ENCODE assay signal across 16 cellular contexts in genomic region chr19:3547767-3548282, GRCh38. TPM values are rescaled to one million over a fixed set of nuclear protein-coding genes. Genes with fewer than 3 reads are reported as not detected.
A peak's percentile ranks its signal among the peaks of the same experiment; 100 is the strongest.
DNase-seq lines count a peak whose midpoint lies in the region; ATAC-seq and TF ChIP-seq lines count a peak whose summit lies in the region.
"Had no signal": no experiment of that assay in that cellular context is flagged by ENCODE, and none has a peak within 500 bp of the region (broad histone marks: within the 10 kb centered on the region; RNA-seq: fewer than 3 reads in every experiment).

No MANE protein-coding gene starts in this region.

- H3K27ac ChIP-seq in HL-60 (replicated peaks) = peak overlapping the region; percentile 89
- peak overlapping the region in 3 of 4 donors; percentile 19 to 65 (median 53) for H3K27ac ChIP-seq in body of pancreas
- peak overlapping the region; percentile 96 for H3K27ac ChIP-seq in neutrophil

- TF ChIP-seq POLR2A in body of pancreas (IDR thresholded peaks at IDR 0.05) = no peak

- TF ChIP-seq CTCF in CD14-positive monocyte (IDR thresholded peaks at IDR 0.05) = peak; percentile 55
- no peak for TF ChIP-seq CTCF in HL-60 (IDR thresholded peaks at IDR 0.05; ENCODE audit: insufficient read depth, low read length)
- no peak for TF ChIP-seq CTCF in body of pancreas (IDR thresholded peaks at IDR 0.05)
- TF ChIP-seq CTCF in neutrophil (IDR thresholded peaks at IDR 0.05) = no peak

- in situ Hi-C loops in HAP-1 (cut with MboI; ENCODE audit: low sequenced_read_pairs) = no loop called here

- peaks cover 40% of the 10 kb centered on the region for H3K4me1 Mint-ChIP-seq in CD14-positive monocyte
- H3K4me1 Mint-ChIP-seq in activated naive CD4-positive, alpha-beta T cell treated with anti-CD3 and anti-CD28 coated beads, Interleukin-2, amount 10 ng/mL, durations not matched to agents 7 days and 5 days = peaks cover 10% of the 10 kb centered on the region

- H3K4me3 ChIP-seq in HL-60 (replicated peaks; ENCODE audit: insufficient read depth, low read length) (no peak overlapping the region), body of pancreas (no peak overlapping the region), neutrophil (ENCODE audit: low read depth in 1 of 2, low read length in 1 of 2) (peak overlapping the region; percentile 50 to 52), HAP-1 (no peak overlapping the region)
- H3K4me3 ChIP-seq: MG63 had no signal

- peaks cover 0 to 2% (median 0%) of the 10 kb centered on the region in 7 donors for H3K9me3 Mint-ChIP-seq in CD14-positive monocyte
- H3K9me3 Mint-ChIP-seq in activated naive CD4-positive, alpha-beta T cell treated with anti-CD3 and anti-CD28 coated beads, Interleukin-2, amount 10 ng/mL, durations not matched to agents 7 days and 5 days = no peaks in the 10 kb centered on the region

- peaks cover 35 to 53% of the 10 kb centered on the region in 2 donors for H3K36me3 Mint-ChIP-seq in CD14-positive monocyte
- H3K36me3 Mint-ChIP-seq in activated naive CD4-positive, alpha-beta T cell treated with anti-CD3 and anti-CD28 coated beads, Interleukin-2, amount 10 ng/mL, durations not matched to agents 7 days and 5 days = peaks cover 17% of the 10 kb centered on the region

- H3K27me3 ChIP-seq in HL-60 (ENCODE audit: insufficient read depth, poor library complexity, severe bottlenecking) (no peaks in the 10 kb centered on the region), body of pancreas (no peaks in the 10 kb centered on the region), neutrophil (no peaks in the 10 kb centered on the region), HAP-1 (ENCODE audit: low read depth) (no peaks in the 10 kb centered on the region)
- H3K27me3 ChIP-seq: MG63 had no signal

- 87% methylated on average over 35 of the region's 36 CpGs; no CpG with 5 or more reads in 1 of the 2 donors for WGBS in body of pancreas, 2 donors

- H3K27ac Mint-ChIP-seq in CD14-positive monocyte = peak overlapping the region in 4 of 7 donors; percentile 55 to 99 (median 94)
- H3K27ac Mint-ChIP-seq in activated naive CD4-positive, alpha-beta T cell treated with anti-CD3 and anti-CD28 coated beads, Interleukin-2, amount 10 ng/mL, durations not matched to agents 7 days and 5 days = no peak overlapping the region

- CTCF ChIA-PET in activated naive CD4-positive, alpha-beta T cell treated with anti-CD3 and anti-CD28 coated beads, Interleukin-2, amount 10 ng/mL, durations not matched to agents 7 days and 5 days (lab: Charles Lee) = interaction anchor here (5.4 kb wide), 1 partner anchor 9 kb away, joined by 42 read pairs; the partner anchor contains the start of gene MFSD12

- H3K27me3 Mint-ChIP-seq in CD14-positive monocyte (ENCODE audit: low read depth in 3 of 3) = no peaks in the 10 kb centered on the region
- no peaks in the 10 kb centered on the region for H3K27me3 Mint-ChIP-seq in activated naive CD4-positive, alpha-beta T cell treated with anti-CD3 and anti-CD28 coated beads, Interleukin-2, amount 10 ng/mL, durations not matched to agents 7 days and 5 days

- H3K36me3 ChIP-seq in body of pancreas (replicated peaks in 1 of 2; ENCODE audit: insufficient read depth in 1 of 2, low read depth in 2 of 2) = no peaks in the 10 kb centered on the region
- H3K36me3 ChIP-seq in neutrophil = peaks cover 44% of the 10 kb centered on the region
- peaks cover 23% of the 10 kb centered on the region for H3K36me3 ChIP-seq in HAP-1 (replicated peaks)
- H3K36me3 ChIP-seq: MG63 had no signal

- intact Hi-C loops in CD14-positive monocyte (cut with micrococcal nuclease) (loop anchor here (1.0 to 5.0 kb wide), 4 partner anchors 9 to 79 kb away; partner anchors contain the start of genes CACTIN (in 1 of the 2) and MFSD12 (in 1 of the 2)), body of pancreas (cut with DNase I) (loop anchor here (5.0 kb wide), 1 partner anchor 34 kb away; no protein-coding TSS in a partner anchor)

- no peak for ATAC-seq in body of pancreas
- no peak for ATAC-seq in HG02870 (IDR thresholded peaks at IDR 0.05; ENCODE audit: unreplicated experiment)
- ATAC-seq in stimulated activated naive CD8-positive, alpha-beta T cell treated with anti-CD3 and anti-CD28 coated beads, Interleukin-15, Interleukin-2, amounts not matched to agents 100 U/mL and 50 U/mL, for 24 hours = no peak

- DNase-seq in CD14-positive monocyte (ENCODE audit: low spot score) (no peak), HL-60 (ENCODE audit: low read depth in 1 of 2, low spot score in 1 of 2) (no peak), body of pancreas (no peak), HAP-1 (ENCODE audit: low spot score in 2 of 2) (no peak)
- DNase-seq in activated naive CD4-positive, alpha-beta T cell treated with anti-CD3 and anti-CD28 coated beads, Interleukin-2, amount 10 ng/mL, durations not matched to agents 7 days and 5 days = no peak
- no peak for DNase-seq in stimulated activated naive CD8-positive, alpha-beta T cell treated with anti-CD3 and anti-CD28 coated beads, Interleukin-15, Interleukin-2, amounts not matched to agents 100 U/mL and 50 U/mL, for 24 hours
- DNase-seq: EL, KG1, MG63, NCI-H1105, NCI-H187, NCI-H748 treated with DMSO at 0.1 percent for 48 hours, SIG-M5 had no signal

- H3K9me3 ChIP-seq in body of pancreas (no peaks in the 10 kb centered on the region), neutrophil (no peaks in the 10 kb centered on the region), HAP-1 (no peaks in the 10 kb centered on the region)
- H3K9me3 ChIP-seq: MG63 had no signal

- peaks cover 15% of the 10 kb centered on the region for H3K4me1 ChIP-seq in body of pancreas
- H3K4me1 ChIP-seq in neutrophil (ENCODE audit: control insufficient read depth in 1 of 2, insufficient read depth in 1 of 2, low read depth in 1 of 2, low read length in 1 of 2) = peaks cover 38 to 44% of the 10 kb centered on the region in 2 experiments
- H3K4me1 ChIP-seq in HAP-1 = no peaks in the 10 kb centered on the region

- no peak overlapping the region for H3K4me3 Mint-ChIP-seq in CD14-positive monocyte
- H3K4me3 Mint-ChIP-seq in activated naive CD4-positive, alpha-beta T cell treated with anti-CD3 and anti-CD28 coated beads, Interleukin-2, amount 10 ng/mL, durations not matched to agents 7 days and 5 days = no peak overlapping the region

RNA-seq across cellular contexts. Expression of gene TEKTIP1, which starts 8.9 kb away (rescaled TPM):
- polyA plus RNA-seq in CD14-positive monocyte = not detected
- total RNA-seq in body of pancreas = 1 to 10 TPM in 1 of 2 donors, not detected in 1; 1.3 TPM
- polyA plus RNA-seq: BJ had no signal

RNA-seq across cellular contexts. Expression of gene MFSD12, which starts 9.6 kb away (rescaled TPM):
- 10 to 100 TPM; 47.9 to 55.5 TPM for polyA plus RNA-seq in CD14-positive monocyte
- total RNA-seq in body of pancreas = 10 to 100 TPM; 64.3 to 78.8 TPM

RNA-seq across cellular contexts. Expression of gene HMG20B, which starts 24.9 kb away (rescaled TPM):
- 10 to 100 TPM; 52.4 to 58.8 TPM for polyA plus RNA-seq in CD14-positive monocyte
- total RNA-seq in body of pancreas = 10 to 100 TPM; 66.7 to 91.0 TPM

RNA-seq across cellular contexts. Expression of gene GIPC3, which starts 37.5 kb away (rescaled TPM):
- under 1 TPM in 1 of 2 donors, not detected in 1; 0.03 TPM for polyA plus RNA-seq in CD14-positive monocyte
- total RNA-seq in body of pancreas = under 1 TPM; 0.78 to 0.99 TPM

RNA-seq across cellular contexts. Expression of gene FZR1, which starts 41.7 kb away (rescaled TPM):
- polyA plus RNA-seq in CD14-positive monocyte = 1 to 10 TPM; 7.7 to 9.4 TPM
- 10 to 100 TPM; 16.6 to 20.1 TPM for total RNA-seq in body of pancreas

Comparison
In these comparisons a context has a peak if more than half of its experiments do, and no peak if none do; other contexts are left out.
1. H3K4me3 ChIP-seq: peak in neutrophil (2 of 2); none in HL-60 (single experiment), body of pancreas (0 of 2) and HAP-1 (single experiment).
2. Peak in every context shown above with its lines, with median percentiles within 50 percentile points of each other: H3K27ac ChIP-seq.